In the genomic region with DNA sequence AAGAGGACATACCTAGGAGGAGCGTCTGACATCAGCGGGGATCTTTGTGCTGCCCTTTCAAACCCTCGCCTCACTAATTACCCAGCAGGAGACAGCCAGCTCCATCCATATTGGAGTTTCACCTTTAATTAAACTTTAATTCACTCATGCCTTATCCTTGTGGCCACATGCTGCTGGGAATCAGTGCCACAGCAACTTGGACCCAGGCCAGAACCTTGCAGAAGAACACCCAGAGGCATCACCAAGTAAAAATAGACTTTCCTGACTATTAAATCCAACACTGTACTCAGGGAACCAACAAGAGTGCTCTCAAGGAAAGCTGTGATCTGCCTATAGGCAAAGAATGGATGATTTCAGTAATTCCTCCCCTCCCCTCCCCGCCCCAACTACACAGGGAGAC, we compare ENCODE assay signal across 33 cellular contexts. TPM values are rescaled to one million over a fixed set of nuclear protein-coding genes. Genes with fewer than 3 reads are reported as not detected.
A peak's percentile ranks its signal among the peaks of the same experiment; 100 is the strongest.
DNase-seq lines count a peak whose midpoint lies in the region; ATAC-seq, FAIRE-seq and TF ChIP-seq lines count a peak whose summit lies in the region.
"Had no signal": no experiment of that assay in that cellular context is flagged by ENCODE, and none has a peak within 500 bp of the region (broad histone marks: within the 10 kb centered on the region; RNA-seq: fewer than 3 reads in every experiment).

No MANE protein-coding gene starts in this region.

- H3K9ac ChIP-seq in K562 (ENCODE audit: insufficient read depth in 1 of 2, low read depth in 2 of 2, low read length in 2 of 2): no peak overlapping the region

- no peaks in the 10 kb centered on the region for H3K36me3 Mint-ChIP-seq in GM23338 (ENCODE audit: low read depth)
- no peaks in the 10 kb centered on the region for H3K36me3 Mint-ChIP-seq in activated T-cell treated with anti-CD3 and anti-CD28 coated beads, Interleukin-2, amount 50 U/mL, for 72 hours (ENCODE audit: insufficient read depth in 2 of 2)
- H3K36me3 Mint-ChIP-seq: activated naive CD8-positive, alpha-beta T cell; CD4-positive, alpha-beta memory T cell; natural killer cell had no signal

- H3K4me3 ChIP-seq in GM23338: no peak overlapping the region
- no peak overlapping the region for H3K4me3 ChIP-seq in K562
- H3K4me3 ChIP-seq: MG63, SK-N-MC, stomach, tibial artery had no signal

- WGBS in K562 (ENCODE audit: insufficient coverage, low coverage, missing lambda C conversion rate): 87% methylated on average over 4 of the region's 4 CpGs

- H3K27ac ChIP-seq in GM23338 (ENCODE audit: low read depth) (no peak overlapping the region), K562 (ENCODE audit: extremely low read depth, low read depth, low read length) (no peak overlapping the region)
- H3K27ac ChIP-seq: foreskin keratinocyte, RWPE1, SK-N-MC, stomach, tibial artery had no signal

- no peak overlapping the region for H3K27ac Mint-ChIP-seq in GM23338
- H3K27ac Mint-ChIP-seq in activated T-cell treated with anti-CD3 and anti-CD28 coated beads, Interleukin-2, amount 50 U/mL, for 72 hours: no peak overlapping the region
- H3K27ac Mint-ChIP-seq: activated CD4-positive, alpha-beta memory T cell treated with anti-CD3 and anti-CD28 coated beads, Interleukin-2, amount 10 ng/mL, durations not matched to agents 7 days and 5 days; activated naive CD8-positive, alpha-beta T cell; dendritic cell treated with granulocyte-macrophage colony-stimulating factor and Interleukin-4, amounts not matched to agents 40 ng/mL and 50 ng/mL, for 4 days; endodermal cell; natural killer cell had no signal

- TF ChIP-seq RAD21 in K562 (CRISPR knock-in tag; conservative IDR thresholded peaks at IDR 0.05 in 1 of 2, IDR thresholded peaks at IDR 0.05 in 1 of 2): no peak

- TF ChIP-seq EP300 in K562 (IDR thresholded peaks at IDR 0.05; ENCODE audit: low read length): no peak

- no peak for FAIRE-seq in K562 (lab: Jason Lieb, UNC)
- FAIRE-seq: A204.1, GM19239 had no signal

- H3K4me2 ChIP-seq in GM23338 (no peak overlapping the region), K562 (ENCODE audit: insufficient read depth, low read length) (no peak overlapping the region)

- in situ Hi-C loops in K562 (cut with MboI): no loop called here

- no peaks in the 10 kb centered on the region for H3K79me2 ChIP-seq in GM23338 (replicated peaks; ENCODE audit: insufficient read depth)
- H3K79me2 ChIP-seq in K562 (ENCODE audit: control insufficient read depth, insufficient read depth, low read length): no peaks in the 10 kb centered on the region

- H3K9me3 ChIP-seq in K562 (replicated peaks; ENCODE audit: control insufficient read depth, insufficient read depth, low read depth, low read length): no peaks in the 10 kb centered on the region
- H3K9me3 ChIP-seq: MG63, stomach, tibial artery had no signal

- H3K4me1 ChIP-seq in GM23338 (ENCODE audit: insufficient read depth): peaks cover 15% of the 10 kb centered on the region
- H3K4me1 ChIP-seq in K562 (replicated peaks in 1 of 2; ENCODE audit: control insufficient read depth in 2 of 2, insufficient read depth in 2 of 2, low read length in 2 of 2): peaks cover 5 to 28% of the 10 kb centered on the region in 2 experiments; a peak in 4 of 5 replicates
- H3K4me1 ChIP-seq: foreskin keratinocyte, stomach, tibial artery had no signal

- no peak for TF ChIP-seq POLR2A in K562 (conservative IDR thresholded peaks at IDR 0.05)

- H2AFZ ChIP-seq in GM23338 (peak overlapping the region; percentile 72; the same call in 1 of the 2 replicates), K562 (ENCODE audit: low read depth, low read length) (no peak overlapping the region)

- BruUV-seq in K562 (replicated peaks; lab: Mats Ljungman, UMichigan): no TSS peak

- peak; percentile 21 for DNase-seq in NCI-H146 (lab: John Stamatoyannopoulos, UW)
- DNase-seq in NCI-H146 treated with DMSO at 0.1 percent for 48 hours (lab: John Stamatoyannopoulos, UW; ENCODE audit: unreplicated experiment): no peak
- DNase-seq in GM23338 (ENCODE audit: low spot score): no peak
- no peak for DNase-seq in K562 (ENCODE audit: extremely low read depth in 1 of 4, low spot score in 3 of 4)
- DNase-seq in kidney tubule cell (ENCODE audit: low spot score): peak; percentile 43
- no peak for DNase-seq in activated CD8-positive, alpha-beta memory T cell treated with anti-CD3 and anti-CD28 coated beads, Interleukin-2, amount 50 U/mL, for 48 hours
- no peak for DNase-seq in activated T-cell treated with anti-CD3 and anti-CD28 coated beads, Interleukin-2, amount 50 U/mL, for 72 hours
- DNase-seq: activated CD4-positive, alpha-beta memory T cell treated with anti-CD3 and anti-CD28 coated beads, Interleukin-2, amount 10 ng/mL, durations not matched to agents 7 days and 5 days; activated CD4-positive, alpha-beta T cell treated with anti-CD3 and anti-CD28 coated beads for 1 hour; activated effector memory CD4-positive, alpha-beta T cell treated with Interleukin-2 at 50 U/mL for 16 hours; AML-193; aorta; CD4-positive, alpha-beta memory T cell; central memory CD4-positive, alpha-beta T cell; endodermal cell; foreskin keratinocyte; GF-D8; hypothalamus; MG63; natural killer cell; NCI-H526; stimulated activated CD4-positive, alpha-beta T cell treated with anti-CD3 and anti-CD28 coated beads, Interleukin-2, amount 100 ng/mL, for 24 hours; stomach; T-helper 2 cell; tibial artery had no signal

- peaks cover 3% of the 10 kb centered on the region for H3K9me1 ChIP-seq in K562 (ENCODE audit: control insufficient read depth, insufficient read depth, low read length)

- H3F3A ChIP-seq in GM23338 (replicated peaks; ENCODE audit: low read depth): no peaks in the 10 kb centered on the region

- H3K36me3 ChIP-seq in GM23338 (ENCODE audit: insufficient read depth) (no peaks in the 10 kb centered on the region), K562 (ENCODE audit: control insufficient read depth, insufficient read depth, low read length) (no peaks in the 10 kb centered on the region)
- H3K36me3 ChIP-seq: MG63, stomach, tibial artery had no signal

- H3K9me2 ChIP-seq in GM23338 (ENCODE audit: insufficient read depth): peaks cover 20% of the 10 kb centered on the region; the same call in 1 of the 2 replicates

- intact Hi-C loops in K562 (cut with micrococcal nuclease): no loop called here

- CTCF ChIA-PET in K562 (lab: Yijun Ruan, JAX; ENCODE audit: low intra/inter-chr PET ratio): no interaction called here

- no peak for TF ChIP-seq CTCF in GM23338 (conservative IDR thresholded peaks at IDR 0.05; ENCODE audit: low read depth in 2 of 2)
- TF ChIP-seq CTCF in K562 (IDR thresholded peaks at IDR 0.05 in 2 of 3, conservative IDR thresholded peaks at IDR 0.05 in 1 of 3; ENCODE audit: insufficient read depth in 2 of 3, low read depth in 1 of 3, low read length in 3 of 3): no peak

- H3K4me3 Mint-ChIP-seq in GM23338: no peak overlapping the region
- H3K4me3 Mint-ChIP-seq in activated T-cell treated with anti-CD3 and anti-CD28 coated beads, Interleukin-2, amount 50 U/mL, for 72 hours: no peak overlapping the region
- H3K4me3 Mint-ChIP-seq: activated CD4-positive, alpha-beta memory T cell treated with anti-CD3 and anti-CD28 coated beads, Interleukin-2, amount 10 ng/mL, durations not matched to agents 7 days and 5 days; activated naive CD8-positive, alpha-beta T cell; CD4-positive, alpha-beta memory T cell; dendritic cell treated with granulocyte-macrophage colony-stimulating factor and Interleukin-4, amounts not matched to agents 40 ng/mL and 50 ng/mL, for 4 days; endodermal cell; natural killer cell had no signal

- H4K20me1 ChIP-seq in GM23338 (replicated peaks; ENCODE audit: insufficient read depth): no peaks in the 10 kb centered on the region
- H4K20me1 ChIP-seq in K562 (replicated peaks; ENCODE audit: control insufficient read depth, insufficient read depth, low read length): no peaks in the 10 kb centered on the region

- H3K9me3 Mint-ChIP-seq in GM23338: no peaks in the 10 kb centered on the region
- H3K9me3 Mint-ChIP-seq in activated T-cell treated with anti-CD3 and anti-CD28 coated beads, Interleukin-2, amount 50 U/mL, for 72 hours: no peaks in the 10 kb centered on the region
- H3K9me3 Mint-ChIP-seq: activated CD4-positive, alpha-beta memory T cell treated with anti-CD3 and anti-CD28 coated beads, Interleukin-2, amount 10 ng/mL, durations not matched to agents 7 days and 5 days; CD4-positive, alpha-beta memory T cell; dendritic cell treated with granulocyte-macrophage colony-stimulating factor and Interleukin-4, amounts not matched to agents 40 ng/mL and 50 ng/mL, for 4 days; endodermal cell; natural killer cell had no signal

- peaks cover 2% of the 10 kb centered on the region for H3K27me3 Mint-ChIP-seq in GM23338 (ENCODE audit: insufficient read depth, low read depth, poor library complexity)
- peaks cover 6% of the 10 kb centered on the region for H3K27me3 Mint-ChIP-seq in activated T-cell treated with anti-CD3 and anti-CD28 coated beads, Interleukin-2, amount 50 U/mL, for 72 hours (ENCODE audit: low read depth)
- H3K27me3 Mint-ChIP-seq: activated naive CD8-positive, alpha-beta T cell; dendritic cell treated with granulocyte-macrophage colony-stimulating factor and Interleukin-4, amounts not matched to agents 40 ng/mL and 50 ng/mL, for 4 days had no signal

- POLR2A ChIA-PET in K562 (lab: Yijun Ruan, JAX): interaction anchor here (0.7 to 2.1 kb wide), 5 partner anchors 9 to 257 kb away, joined by 3 to 11 read pairs (median 4); a partner anchor contains a TSS

- peaks cover 21% of the 10 kb centered on the region for H3K4me1 Mint-ChIP-seq in GM23338
- H3K4me1 Mint-ChIP-seq in activated T-cell treated with anti-CD3 and anti-CD28 coated beads, Interleukin-2, amount 50 U/mL, for 72 hours (ENCODE audit: low read depth): peaks cover 37% of the 10 kb centered on the region
- H3K4me1 Mint-ChIP-seq: natural killer cell had no signal

- ATAC-seq in GM23338 (no peak), K562 (no peak), GM21528 (IDR thresholded peaks at IDR 0.05; ENCODE audit: low FRiP score, unreplicated experiment) (no peak)
- ATAC-seq in activated T-cell treated with anti-CD3 and anti-CD28 coated beads, Interleukin-2, amount 50 U/mL, for 72 hours (replicated peaks in 1 of 2): no peak
- ATAC-seq: foreskin keratinocyte, natural killer cell had no signal

- H3K27me3 ChIP-seq in GM23338 (ENCODE audit: insufficient read depth): no peaks in the 10 kb centered on the region
- H3K27me3 ChIP-seq in K562 (ENCODE audit: control insufficient read depth in 2 of 2, insufficient read depth in 2 of 2, low read length in 2 of 2): no peaks in the 10 kb centered on the region
- H3K27me3 ChIP-seq: MG63, stomach, tibial artery had no signal

RNA-seq across cellular contexts. Expression of a gene that starts 23.9 kb away (rescaled TPM):
- 24.4 and 37.6 TPM in 2 replicates for total RNA-seq in GM23338 (2014; rRNA removed; shearing (Covaris generic))
- 205 and 229 TPM in 2 replicates for polyA plus RNA-seq in GM23338 (2016; fragmentation: Nextera tagmentation; extraction: Ambion mirVana)
- total RNA-seq in K562 (2011; cell fraction: chromatin; rRNA removed; ENCODE audit: low replicate concordance): 31.5 and 93.7 TPM in 2 replicates
- 17.1 and 19.3 TPM in 2 replicates for total RNA-seq in K562 (2011; cell fraction: nucleolus; rRNA removed)
- total RNA-seq in K562 (2011; cell fraction: nucleoplasm; rRNA removed): 43.2 and 52.5 TPM in 2 replicates
- 18.1 and 20.0 TPM in 2 replicates for total RNA-seq in K562 (2014; rRNA removed)
- total RNA-seq in K562 (2014; rRNA removed; fragmentation: Illumina TruSeq; extraction: Trizol): 59.3 and 68.7 TPM in 2 replicates
- 61.0 and 65.8 TPM in 2 replicates for total RNA-seq in K562 (2015; rRNA removed; fragmentation: Illumina TruSeq; extraction: Trizol)
- 91.9 and 95.4 TPM in 2 replicates for total RNA-seq in K562 (2021)
- polyA plus RNA-seq in K562 (2011; rRNA removed): 35.4 and 45.3 TPM in 2 replicates
- polyA plus RNA-seq in K562 (2011; cell fraction: cytosol; rRNA removed): 15.7 and 19.3 TPM in 2 replicates
- polyA plus RNA-seq in K562 (2011; cell fraction: nucleus; rRNA removed): 26.0 and 40.1 TPM in 2 replicates
- 104 and 159 TPM in 2 replicates for polyA plus RNA-seq in K562 (2012)
- polyA plus RNA-seq in K562 (2014; fragmentation: Illumina TruSeq; extraction: Trizol): 113 and 128 TPM in 2 replicates
- polyA plus RNA-seq in K562 (2014; fragmentation: Nextera tagmentation; extraction: Ambion mirVana): 100 to 1,000 TPM; 178 to 184 TPM
- polyA plus RNA-seq in K562 (2014; rRNA removed): 76.8 and 78.9 TPM in 2 replicates
- 11.8 and 17.7 TPM in 2 replicates for polyA minus RNA-seq in K562 (2011; rRNA and poly(A)+ RNA removed)
- 14.3 and 22.0 TPM in 2 replicates for polyA minus RNA-seq in K562 (2011; cell fraction: cytosol; rRNA and poly(A)+ RNA removed)
- polyA minus RNA-seq in K562 (2011; cell fraction: nucleus; rRNA and poly(A)+ RNA removed): 12.1 and 23.9 TPM in 2 replicates
- total RNA-seq in activated T-cell treated with anti-CD3 and anti-CD28 coated beads, Interleukin-2, amount 50 U/mL, for 72 hours: 10 to 100 TPM; 89.6 to 92.4 TPM

RNA-seq across cellular contexts. Expression of a gene that starts 53.6 kb away (rescaled TPM):
- total RNA-seq in GM23338 (2014; rRNA removed; shearing (Covaris generic)): 0.63 and 0.74 TPM in 2 replicates
- polyA plus RNA-seq in GM23338 (2016; fragmentation: Nextera tagmentation; extraction: Ambion mirVana): 0.19 and 0.32 TPM in 2 replicates
- 2.9 and 3.1 TPM in 2 replicates for total RNA-seq in K562 (2011; cell fraction: chromatin; rRNA removed; ENCODE audit: low replicate concordance)
- 2.2 and 3.3 TPM in 2 replicates for total RNA-seq in K562 (2011; cell fraction: nucleolus; rRNA removed)
- 4.2 and 4.3 TPM in 2 replicates for total RNA-seq in K562 (2011; cell fraction: nucleoplasm; rRNA removed)
- total RNA-seq in K562 (2014; rRNA removed): 0.23 and 0.29 TPM in 2 replicates
- 0.48 and 0.76 TPM in 2 replicates for total RNA-seq in K562 (2014; rRNA removed; fragmentation: Illumina TruSeq; extraction: Trizol)
- total RNA-seq in K562 (2015; rRNA removed; fragmentation: Illumina TruSeq; extraction: Trizol): 0.45 and 0.58 TPM in 2 replicates
- total RNA-seq in K562 (2021): 0.44 and 0.51 TPM in 2 replicates
- 0.35 and 2.1 TPM in 2 replicates for polyA plus RNA-seq in K562 (2011; rRNA removed)
- polyA plus RNA-seq in K562 (2011; cell fraction: cytosol; rRNA removed): 0.32 and 1.1 TPM in 2 replicates
- 0.81 and 2.0 TPM in 2 replicates for polyA plus RNA-seq in K562 (2011; cell fraction: nucleus; rRNA removed)
- polyA plus RNA-seq in K562 (2012): 0.43 and 0.78 TPM in 2 replicates
- 0.76 and 1.0 TPM in 2 replicates for polyA plus RNA-seq in K562 (2014; fragmentation: Illumina TruSeq; extraction: Trizol)
- under 1 TPM; 0.56 to 0.73 TPM for polyA plus RNA-seq in K562 (2014; fragmentation: Nextera tagmentation; extraction: Ambion mirVana)
- 0.50 and 0.58 TPM in 2 replicates for polyA plus RNA-seq in K562 (2014; rRNA removed)
- polyA minus RNA-seq in K562 (2011; rRNA and poly(A)+ RNA removed): 0.30 and 2.0 TPM in 2 replicates
- polyA minus RNA-seq in K562 (2011; cell fraction: cytosol; rRNA and poly(A)+ RNA removed): 0.57 TPM in 1 of 2 replicates, not detected in the other
- polyA minus RNA-seq in K562 (2011; cell fraction: nucleus; rRNA and poly(A)+ RNA removed): 0.11 and 0.54 TPM in 2 replicates
- not detected for total RNA-seq in activated T-cell treated with anti-CD3 and anti-CD28 coated beads, Interleukin-2, amount 50 U/mL, for 72 hours
- total RNA-seq: activated CD4-positive, alpha-beta memory T cell treated with anti-CD3 and anti-CD28 coated beads, Interleukin-2, amount 10 ng/mL, durations not matched to agents 7 days and 5 days; CD4-positive, alpha-beta memory T cell; HT-29; natural killer cell had no signal
- polyA plus RNA-seq: CD4-positive, alpha-beta memory T cell had no signal

Comparison
In these comparisons a context has a peak if more than half of its experiments do, and no peak if none do; other contexts are left out.
1. DNase-seq: peak in NCI-H146 (single experiment) and kidney tubule cell (single experiment); none in NCI-H146 treated with DMSO at 0.1 percent for 48 hours (single experiment), GM23338 (single experiment), K562 (0 of 4), activated CD8-positive, alpha-beta memory T cell treated with anti-CD3 and anti-CD28 coated beads, Interleukin-2, amount 50 U/mL, for 48 hours (single experiment) and activated T-cell treated with anti-CD3 and anti-CD28 coated beads, Interleukin-2, amount 50 U/mL, for 72 hours (0 of 2).